1 cellular context compared by ENCODE assay signal in the genomic region with DNA sequence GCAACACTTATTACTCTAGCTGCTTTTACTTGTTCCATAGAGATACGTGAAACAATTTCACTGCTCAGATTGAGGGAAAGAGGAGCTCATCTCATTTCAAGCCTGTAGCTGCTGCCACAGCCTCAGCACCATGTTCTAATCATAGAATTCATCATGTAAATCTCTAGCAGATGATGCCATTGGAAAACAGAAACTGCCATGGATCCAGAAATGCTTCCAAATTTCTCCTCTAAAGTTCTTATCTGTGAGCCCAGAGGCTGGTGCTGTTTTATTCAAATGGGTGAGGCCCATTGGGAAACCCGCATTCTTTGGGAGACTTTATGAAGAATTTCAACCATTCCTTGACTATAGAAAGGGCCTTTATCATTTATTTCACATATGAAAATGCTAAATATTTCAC.
TF ChIP-seq lines count a peak whose summit lies in the region.

No MANE protein-coding gene starts in this region.

TF ChIP-seq in GM23338, 12 proteins besides CTCF, POLR2A, EP300 and RAD21 (continued from another document):
- TF ChIP-seq POLR2AphosphoS5 (IDR thresholded peaks at IDR 0.05; ENCODE audit: low read depth), result no peak
